8 cellular contexts compared by ENCODE assay signal in genomic region chr10:70052462-70053211, GRCh38. TPM values are rescaled to one million over a fixed set of nuclear protein-coding genes. Genes with fewer than 3 reads are reported as not detected.
A peak's percentile ranks its signal among the peaks of the same experiment; 100 is the strongest.
DNase-seq lines count a peak whose midpoint lies in the region; ATAC-seq and TF ChIP-seq lines count a peak whose summit lies in the region.

Gene MACROH2A2, plus strand, starts transcription at chr10:70052846. Its CDS starts 22,813 bp downstream, at chr10:70075659.

- H3K27ac Mint-ChIP-seq in WTC11 (no peak within 1 kb of the TSS), mesothelial cell of epicardium (peak within 1 kb of the TSS; percentile 99)

- TF ChIP-seq CTCF in WTC11 (IDR thresholded peaks at IDR 0.05) (no peak), epithelial cell of proximal tubule (conservative IDR thresholded peaks at IDR 0.05; ENCODE audit: low read depth, low read length) (peak; percentile 45), mesothelial cell of epicardium (IDR thresholded peaks at IDR 0.05; ENCODE audit: unreplicated experiment) (no peak)

- H3K4me1 Mint-ChIP-seq in WTC11 (peaks cover 29% of the 10 kb centered on the region), mesothelial cell of epicardium (peaks cover 55% of the 10 kb centered on the region)

- no peaks in the 10 kb centered on the region for H3K36me3 Mint-ChIP-seq in WTC11
- no peaks in the 10 kb centered on the region for H3K36me3 Mint-ChIP-seq in mesothelial cell of epicardium

- no peak for TF ChIP-seq EP300 in Ishikawa (IDR thresholded peaks at IDR 0.05; ENCODE audit: borderline replicate concordance)

- peak within 1 kb of the TSS; percentile 2 for H3K27ac ChIP-seq in temporal lobe (ENCODE audit: low read depth, low read length)

- peak within 1 kb of the TSS; percentile 81 for H3K4me3 ChIP-seq in epithelial cell of proximal tubule (ENCODE audit: low read depth, low read length)

- DNase-seq in COR-L47 (lab: John Stamatoyannopoulos, UW) (peak; percentile 32), WTC11 (ENCODE audit: low spot score) (peak; percentile 77), epithelial cell of proximal tubule (ENCODE audit: low read depth) (no peak), mesothelial cell of epicardium (ENCODE audit: low spot score in 2 of 2, unreplicated experiment in 2 of 2) (peak; percentile 57 to 80)

- POLR2A ChIA-PET in WTC11 (lab: Charles Lee) = interaction anchor here (0.8 to 0.9 kb wide), 2 partner anchors 18 to 94 kb away, joined by 3 read pairs; partner anchors contain the start of gene TYSND1

- TF ChIP-seq RAD21 in Ishikawa (IDR thresholded peaks at IDR 0.05; ENCODE audit: low read depth) = no peak; the same call in 1 of the 2 replicates

- ATAC-seq in WTC11 (peak; percentile 91), HG02571 (IDR thresholded peaks at IDR 0.05; ENCODE audit: unreplicated experiment) (no peak), HG03159 (IDR thresholded peaks at IDR 0.05; ENCODE audit: unreplicated experiment) (no peak)

- peak within 1 kb of the TSS; percentile 77 for H3K4me3 Mint-ChIP-seq in WTC11
- peak within 1 kb of the TSS; percentile 97 for H3K4me3 Mint-ChIP-seq in mesothelial cell of epicardium

- peaks cover 79% of the 10 kb centered on the region for H3K27me3 Mint-ChIP-seq in WTC11 (ENCODE audit: low read depth)
- no peaks in the 10 kb centered on the region for H3K27me3 Mint-ChIP-seq in mesothelial cell of epicardium (ENCODE audit: low read depth)

- no peaks in the 10 kb centered on the region for H3K9me3 Mint-ChIP-seq in WTC11
- H3K9me3 Mint-ChIP-seq in mesothelial cell of epicardium = no peaks in the 10 kb centered on the region

- CTCF ChIA-PET in WTC11 (lab: Charles Lee) = interaction anchor here (0.6 to 1.9 kb wide), 17 partner anchors 8 to 311 kb away, joined by 3 to 13 read pairs (median 3); partner anchors contain the start of genes SAR1A and TYSND1

TF ChIP-seq in Ishikawa, 13 proteins besides CTCF, POLR2A, EP300 and RAD21:
- TF ChIP-seq EGR1 (IDR thresholded peaks at IDR 0.05) (peak; percentile 51; the same call in 1 of the 2 replicates), YY1 (IDR thresholded peaks at IDR 0.05; ENCODE audit: low read depth) (peak; percentile 80), MAX (IDR thresholded peaks at IDR 0.05) (peak; percentile 46; the same call in 1 of the 2 replicates), REST (IDR thresholded peaks at IDR 0.05; ENCODE audit: low read depth) (no peak)

TF ChIP-seq in WTC11, 78 proteins besides CTCF, POLR2A, EP300 and RAD21 (continues in another document):
- no peak for TF ChIP-seq ZNF317 (CRISPR knock-in tag; IDR thresholded peaks at IDR 0.05; ENCODE audit: borderline replicate concordance, low read depth)
- TF ChIP-seq MAX (CRISPR knock-in tag; IDR thresholded peaks at IDR 0.05) = peak; percentile 63; the same call in 1 of the 2 replicates
- TF ChIP-seq ATF6 (CRISPR knock-in tag; IDR thresholded peaks at IDR 0.05) = no peak
- TF ChIP-seq TEAD1 (CRISPR knock-in tag; IDR thresholded peaks at IDR 0.05) = 0 out of 2 replicates have a peak, but pooled peaks have one; percentile 51
- TF ChIP-seq SP1 (CRISPR knock-in tag; conservative IDR thresholded peaks at IDR 0.05) = no peak
- no peak for TF ChIP-seq ZNF671 (CRISPR knock-in tag; IDR thresholded peaks at IDR 0.05)
- no peak for TF ChIP-seq ZBTB21 (CRISPR knock-in tag; IDR thresholded peaks at IDR 0.05; ENCODE audit: borderline replicate concordance)
- TF ChIP-seq HMGXB4 (CRISPR knock-in tag; IDR thresholded peaks at IDR 0.05) = peak; percentile 93
- TF ChIP-seq PREB (CRISPR knock-in tag; IDR thresholded peaks at IDR 0.05; ENCODE audit: borderline replicate concordance) = no peak
- TF ChIP-seq ZNF263 (CRISPR knock-in tag; IDR thresholded peaks at IDR 0.05; ENCODE audit: low read depth) = peak; percentile 87
- no peak for TF ChIP-seq ZNF396 (CRISPR knock-in tag; IDR thresholded peaks at IDR 0.05; ENCODE audit: borderline replicate concordance)
- no peak for TF ChIP-seq SMAD3 (CRISPR knock-in tag; IDR thresholded peaks at IDR 0.05; ENCODE audit: borderline replicate concordance)
- no peak for TF ChIP-seq CDX4 (CRISPR knock-in tag; IDR thresholded peaks at IDR 0.05; ENCODE audit: borderline replicate concordance)
- TF ChIP-seq IRF2 (CRISPR knock-in tag; IDR thresholded peaks at IDR 0.05; ENCODE audit: borderline replicate concordance, low read depth) = no peak
- TF ChIP-seq RORB (CRISPR knock-in tag; IDR thresholded peaks at IDR 0.05) = no peak
- TF ChIP-seq SOX15 (CRISPR knock-in tag; IDR thresholded peaks at IDR 0.05) = no peak
- no peak for TF ChIP-seq ELF4 (CRISPR knock-in tag; IDR thresholded peaks at IDR 0.05; ENCODE audit: low read depth)
- no peak for TF ChIP-seq FOXP1 (CRISPR knock-in tag; IDR thresholded peaks at IDR 0.05; ENCODE audit: borderline replicate concordance)
- no peak for TF ChIP-seq ZSCAN18 (CRISPR knock-in tag; IDR thresholded peaks at IDR 0.05)
- TF ChIP-seq KAT7 (CRISPR knock-in tag; IDR thresholded peaks at IDR 0.05; ENCODE audit: borderline replicate concordance) = no peak; the same call in 1 of the 2 replicates

RNA-seq across cellular contexts. Expression of gene MACROH2A2, which starts in this region (rescaled TPM):
- 33.0 to 35.4 TPM (median 33.5 TPM) in 3 replicates for total RNA-seq in WTC11 (2021)
- 53.2 and 62.8 TPM in 2 replicates for total RNA-seq in epithelial cell of proximal tubule
- total RNA-seq in mesothelial cell of epicardium = 122 to 128 TPM (median 125 TPM) in 3 replicates
- 30.7 TPM for total RNA-seq in temporal lobe
